In the genomic region with DNA sequence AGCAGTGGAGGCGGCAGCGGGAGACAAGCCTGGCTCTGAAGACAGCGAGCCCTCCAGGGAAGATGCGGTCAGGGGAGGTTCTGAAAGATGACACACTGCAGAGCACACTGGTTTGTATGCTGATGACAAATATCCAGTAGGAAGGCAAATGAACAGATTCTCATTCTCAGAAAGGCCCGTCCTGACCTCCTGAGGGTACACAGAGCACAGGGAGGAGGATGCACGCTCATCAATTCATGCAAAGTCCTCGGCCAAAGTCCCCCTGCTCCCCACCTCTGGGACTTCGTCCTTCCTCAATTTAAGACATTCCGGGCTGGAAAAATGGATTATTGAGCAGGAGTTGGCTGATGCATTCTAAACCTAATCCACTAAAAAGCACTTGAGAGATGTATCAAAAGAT, we compare ENCODE assay signal across 7 cellular contexts. TPM values are rescaled to one million over a fixed set of nuclear protein-coding genes. Genes with fewer than 3 reads are reported as not detected.
DNase-seq lines count a peak whose midpoint lies in the region; ATAC-seq, FAIRE-seq and TF ChIP-seq lines count a peak whose summit lies in the region.
"Not testable (repeated sequence)": the region's sequence is repeated elsewhere in the genome, so short reads cannot be mapped to it uniquely, and the experiment has no call there.
"Had no signal": no experiment of that assay in that cellular context is flagged by ENCODE, and none has a peak within 500 bp of the region (broad histone marks: within the 10 kb centered on the region; RNA-seq: fewer than 3 reads in every experiment).

No MANE protein-coding gene starts in this region.

- H3K4me1 ChIP-seq in HepG2 (ENCODE audit: insufficient read depth, low read length); right lobe of liver: not testable (repeated sequence)

- TF ChIP-seq EP300 in HepG2 (IDR thresholded peaks at IDR 0.05; ENCODE audit: low read depth in 2 of 2, low read length in 2 of 2); HepG2 (CRISPR knock-in tag; IDR thresholded peaks at IDR 0.05; ENCODE audit: borderline replicate concordance): not testable (repeated sequence)

- not testable (repeated sequence) for TF ChIP-seq POLR2A in HepG2 (IDR thresholded peaks at IDR 0.05; ENCODE audit: insufficient read depth in 1 of 2, low read depth in 2 of 2, low read length in 2 of 2); right lobe of liver (IDR thresholded peaks at IDR 0.05)

- DNase-seq in Ammon's horn (ENCODE audit: low spot score) (peak; percentile 0), islet precursor cell (peak; percentile 7), left lobe of liver (ENCODE audit: low spot score) (peak; percentile 49), right lobe of liver (peak; percentile 29 to 46 (median 43))
- not testable (repeated sequence) for DNase-seq in HepG2 (ENCODE audit: low spot score)

- not testable (repeated sequence) for H3K9ac ChIP-seq in HepG2 (ENCODE audit: insufficient read depth, low read depth, low read length)

- ATAC-seq in left lobe of liver (peak; percentile 68), HepG2 (peak; percentile 54; the same call in 2 of the 3 replicates), right lobe of liver (peak; percentile 56 to 77 (median 66))

- not testable (repeated sequence) for H3K4me2 ChIP-seq in HepG2 (ENCODE audit: low read depth, low read length)

- not testable (repeated sequence) for H3K27me3 ChIP-seq in HepG2 (ENCODE audit: control insufficient read depth in 1 of 2, insufficient read depth in 2 of 2, low read length in 2 of 2); right lobe of liver

- not testable (repeated sequence) for H3K79me2 ChIP-seq in HepG2 (ENCODE audit: insufficient read depth, low read length)

- H2AFZ ChIP-seq in HepG2 (ENCODE audit: low read length), result not testable (repeated sequence)

- not testable (repeated sequence) for H3K9me3 ChIP-seq in HepG2 (ENCODE audit: low read length); right lobe of liver

- in situ Hi-C loops in HepG2 (cut with HindIII; ENCODE audit: extremely low pct_ligation_motif_present, low pct_unique_long_range_greater_than_20kb), result not testable (repeated sequence)

- 55% methylated on average over 6 of the region's 9 CpGs for WGBS in HepG2 (ENCODE audit: low lambda C conversion rate)
- 40% methylated on average over 1 of the region's 9 CpGs for WGBS in right lobe of liver (ENCODE audit: insufficient coverage, low coverage, low lambda C conversion rate, missing lambda C conversion rate)

- H3K36me3 ChIP-seq in HepG2 (replicated peaks in 1 of 2; ENCODE audit: control insufficient read depth in 1 of 2, insufficient read depth in 2 of 2, low read length in 2 of 2); right lobe of liver: not testable (repeated sequence)

- H4K20me1 ChIP-seq in HepG2 (ENCODE audit: insufficient read depth, low read length), result not testable (repeated sequence)

- POLR2A ChIA-PET in HepG2 (lab: Yijun Ruan, JAX), result not testable (repeated sequence)

- CTCF ChIA-PET in HepG2 (lab: Yijun Ruan, JAX; ENCODE audit: low intra/inter-chr PET ratio, low total read pairs), result not testable (repeated sequence)

- BruUV-seq in HepG2 (replicated peaks; lab: Mats Ljungman, UMichigan), result not testable (repeated sequence)

- FAIRE-seq in HepG2 (lab: Jason Lieb, UNC), result not testable (repeated sequence)

- TF ChIP-seq RAD21 in HepG2 (CRISPR knock-in tag; IDR thresholded peaks at IDR 0.05), result not testable (repeated sequence)

- intact Hi-C loops in HepG2 (cut with micrococcal nuclease; ENCODE audit: unreplicated experiment); right lobe of liver (cut with DNase I): not testable (repeated sequence)

- not testable (repeated sequence) for H3K4me3 ChIP-seq in HepG2 (replicated peaks in 1 of 3; ENCODE audit: insufficient read depth in 1 of 3, low read depth in 2 of 3, low read length in 3 of 3); right lobe of liver

- not testable (repeated sequence) for H3K27ac ChIP-seq in HepG2 (ENCODE audit: extremely low read length, insufficient read depth, low read length); right lobe of liver

- not testable (repeated sequence) for TF ChIP-seq CTCF in HepG2 (CRISPR knock-in tag; IDR thresholded peaks at IDR 0.05); right lobe of liver (IDR thresholded peaks at IDR 0.05)

RNA-seq across cellular contexts. Expression of gene PLGLB1, which starts 2.6 kb away (rescaled TPM):
- 104 TPM for total RNA-seq in left lobe of liver
- 0.20 TPM in 1 of 2 replicates, not detected in the other for total RNA-seq in HepG2 (2016; rRNA removed; fragmentation: Illumina TruSeq; extraction: Trizol)
- not detected in 2 replicates for total RNA-seq in HepG2 (2016; cell fraction: cytosol; rRNA removed; fragmentation: Illumina TruSeq; extraction: Trizol; ENCODE audit: low read depth)
- 0.13 TPM in 1 of 2 replicates, not detected in the other for total RNA-seq in HepG2 (2016; cell fraction: insoluble cytoplasmic fraction; rRNA removed; fragmentation: Illumina TruSeq; extraction: Trizol)
- 0.24 TPM in 1 of 2 replicates, not detected in the other for total RNA-seq in HepG2 (2016; cell fraction: membrane; rRNA removed; fragmentation: Illumina TruSeq; extraction: Trizol)
- 0.53 and 0.85 TPM in 2 replicates for total RNA-seq in HepG2 (2016; cell fraction: nucleus; rRNA removed; fragmentation: Illumina TruSeq; extraction: Trizol)
- 0.20 and 0.26 TPM in 2 replicates for polyA plus RNA-seq in HepG2 (2011; rRNA removed)
- 0.35 TPM in 1 of 2 replicates, not detected in the other for polyA plus RNA-seq in HepG2 (2011; cell fraction: cytosol; rRNA removed)
- polyA plus RNA-seq in HepG2 (2011; cell fraction: nucleus; rRNA removed), result 0.90 and 1.4 TPM in 2 replicates
- 0.33 and 0.60 TPM in 2 replicates for polyA plus RNA-seq in HepG2 (2012)
- not detected in 2 replicates for polyA plus RNA-seq in HepG2 (2016; cell fraction: cytosol; fragmentation: Illumina TruSeq; extraction: Trizol; ENCODE audit: low read depth)
- 0.23 TPM in 1 of 2 replicates, not detected in the other for polyA plus RNA-seq in HepG2 (2016; cell fraction: insoluble cytoplasmic fraction; fragmentation: Illumina TruSeq; extraction: Trizol; ENCODE audit: low read depth)
- not detected in 2 replicates for polyA plus RNA-seq in HepG2 (2016; cell fraction: membrane; fragmentation: Illumina TruSeq; extraction: Trizol; ENCODE audit: low read depth)
- polyA plus RNA-seq in HepG2 (2016; cell fraction: nucleus; fragmentation: Illumina TruSeq; extraction: Trizol; ENCODE audit: insufficient read depth, low read depth), result 0.70 and 1.8 TPM in 2 replicates
- 0.48 TPM in 1 of 2 replicates, not detected in the other for polyA minus RNA-seq in HepG2 (2011; rRNA and poly(A)+ RNA removed; ENCODE audit: low replicate concordance)
- not detected in 2 replicates for polyA minus RNA-seq in HepG2 (2011; cell fraction: cytosol; rRNA and poly(A)+ RNA removed)
- 1.8 and 2.1 TPM in 2 replicates for polyA minus RNA-seq in HepG2 (2011; cell fraction: nucleus; rRNA and poly(A)+ RNA removed)
- 100 to 1,000 TPM; 103 to 189 (median 134) TPM for total RNA-seq in right lobe of liver
- total RNA-seq: Caco-2, Calu3 had no signal

Comparison
In these comparisons a context has a peak if more than half of its experiments do, and no peak if none do; other contexts are left out.
1. RNA of gene PLGLB1, which starts 2.6 kb away (total RNA-seq): 103 to 189 TPM in right lobe of liver and 104 TPM in left lobe of liver (single experiment); 0.13 to 0.85 TPM in HepG2; every median in the first group is over 10 times any median in the second.
2. Peak in every context shown above with its lines, with median percentiles within 50 percentile points of each other: ATAC-seq.